ENCODE assay signal across 9 cellular contexts in the genomic region with DNA sequence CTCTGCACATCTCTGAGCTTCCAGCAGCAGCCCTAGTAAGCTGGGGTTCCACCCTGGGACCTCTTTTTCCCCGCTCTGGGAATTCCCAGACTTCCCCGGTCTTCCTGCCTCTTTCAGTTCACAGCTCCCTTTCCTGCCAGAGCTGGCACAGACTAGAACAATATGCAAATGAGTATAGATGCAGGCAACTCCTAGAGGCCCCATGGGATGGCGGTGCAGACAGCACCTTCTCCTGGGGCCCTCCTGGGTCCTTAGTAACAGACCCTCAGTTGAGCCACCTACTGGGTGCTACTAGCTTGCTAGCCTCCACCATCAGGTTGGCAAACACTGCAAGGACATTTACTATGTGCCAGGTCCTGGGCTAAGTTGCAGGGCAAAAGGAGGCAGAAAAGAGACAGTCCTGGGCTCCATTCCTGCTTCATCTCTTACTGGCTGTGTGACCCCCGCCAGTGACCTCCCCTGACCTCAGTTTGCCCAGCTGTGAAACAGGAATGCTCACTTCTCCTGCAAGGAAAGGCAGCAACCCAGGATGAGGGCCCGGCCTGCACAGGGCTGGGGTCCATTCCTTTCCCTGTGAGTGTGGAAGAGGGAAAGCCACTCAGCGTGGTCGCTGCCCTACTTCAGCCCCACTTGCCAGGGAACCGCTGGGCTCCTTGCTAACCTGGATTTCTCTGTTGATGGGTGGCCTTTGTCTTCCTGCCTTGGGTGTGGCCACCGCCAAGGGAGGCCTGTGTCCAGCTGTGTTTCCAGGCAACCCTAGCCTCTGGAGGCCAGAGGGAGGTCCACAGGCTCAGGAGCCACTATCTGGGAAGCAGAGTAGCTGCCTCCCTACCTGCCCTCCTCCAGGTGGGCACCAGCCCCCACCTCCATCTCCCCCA. TPM values are rescaled to one million over a fixed set of nuclear protein-coding genes. Genes with fewer than 3 reads are reported as not detected.
DNase-seq lines count a peak whose midpoint lies in the region; ATAC-seq and TF ChIP-seq lines count a peak whose summit lies in the region.
"Had no signal": no experiment of that assay in that cellular context is flagged by ENCODE, and none has a peak within 500 bp of the region (broad histone marks: within the 10 kb centered on the region; RNA-seq: fewer than 3 reads in every experiment).

No MANE protein-coding gene starts in this region.

- H3K4me1 ChIP-seq in colonic mucosa = no peaks in the 10 kb centered on the region

- intact Hi-C loops in colonic mucosa (cut with DNase I) = no loop called here

- H3K27me3 ChIP-seq in colonic mucosa = no peaks in the 10 kb centered on the region

- H3K36me3 Mint-ChIP-seq in neural crest cell (ENCODE audit: low read depth) = no peaks in the 10 kb centered on the region

- no peak for ATAC-seq in GM21825 (IDR thresholded peaks at IDR 0.05; ENCODE audit: unreplicated experiment)

- TF ChIP-seq CTCF in colonic mucosa (IDR thresholded peaks at IDR 0.05) = no peak
- TF ChIP-seq CTCF in neural crest cell (conservative IDR thresholded peaks at IDR 0.05) = no peak

- no peaks in the 10 kb centered on the region for H3K9me3 Mint-ChIP-seq in neural crest cell

- H3K4me3 ChIP-seq in colonic mucosa = no peak overlapping the region

- no peak overlapping the region for H3K27ac Mint-ChIP-seq in neural crest cell (ENCODE audit: unreplicated experiment)

- no peaks in the 10 kb centered on the region for H3K9me3 ChIP-seq in colonic mucosa

- H3K9ac ChIP-seq in colonic mucosa (ENCODE audit: low read depth in 2 of 2, low read length in 2 of 2) = peak overlapping the region; percentile 14 to 44

- H3K4me1 Mint-ChIP-seq in neural crest cell = peaks cover 24% of the 10 kb centered on the region

- no peaks in the 10 kb centered on the region for H3K27me3 Mint-ChIP-seq in neural crest cell (ENCODE audit: low read depth)

- DNase-seq in COR-L47 (lab: John Stamatoyannopoulos, UW) = peak; percentile 76
- DNase-seq in HT-29 (ENCODE audit: low spot score) = peak; percentile 28
- peak; percentile 43 for DNase-seq in colonic mucosa
- DNase-seq in neural crest cell (ENCODE audit: low read depth, low spot score) = no peak
- no peak for DNase-seq in occipital lobe (lab: John Stamatoyannopoulos, UW)
- DNase-seq in activated T-cell treated with anti-CD3 and anti-CD28 coated beads for 4 hours = no peak
- no peak for DNase-seq in T-helper 9 cell
- DNase-seq: glutamatergic neuron had no signal

- H3K36me3 ChIP-seq in colonic mucosa = no peaks in the 10 kb centered on the region

- H3K27ac ChIP-seq in colonic mucosa = peak overlapping the region; percentile 67

- H3K4me3 Mint-ChIP-seq in neural crest cell = peak overlapping the region; percentile 59

RNA-seq across cellular contexts. Expression of gene RELT, which starts 7.3 kb away (rescaled TPM):
- total RNA-seq in HT-29 (2014; rRNA removed; shearing (Covaris generic)) = 20.9 and 21.5 TPM in 2 replicates
- total RNA-seq in colonic mucosa (1 to 10 TPM; 4.0 to 7.1 TPM), neural crest cell (18.4 and 20.9 TPM in 2 replicates), occipital lobe (1.6 TPM)

Comparison
In these comparisons a context has a peak if more than half of its experiments do, and no peak if none do; other contexts are left out.
1. DNase-seq: peak in COR-L47 (single experiment), HT-29 (single experiment) and colonic mucosa (single experiment); none in neural crest cell (single experiment), occipital lobe (single experiment), activated T-cell treated with anti-CD3 and anti-CD28 coated beads for 4 hours (single experiment) and T-helper 9 cell (single experiment).